ENCODE assay signal across 21 cellular contexts in genomic region chr3:114329823-114330222, GRCh38. TPM values are rescaled to one million over a fixed set of nuclear protein-coding genes. Genes with fewer than 3 reads are reported as not detected.
DNase-seq lines count a peak whose midpoint lies in the region; ATAC-seq and TF ChIP-seq lines count a peak whose summit lies in the region.
"Had no signal": no experiment of that assay in that cellular context is flagged by ENCODE, and none has a peak within 500 bp of the region (broad histone marks: within the 10 kb centered on the region; RNA-seq: fewer than 3 reads in every experiment).

No MANE protein-coding gene starts in this region.

- H3K4me3 Mint-ChIP-seq in activated CD8-positive, alpha-beta memory T cell treated with anti-CD3 and anti-CD28 coated beads, Interleukin-2, amount 10 ng/mL, durations not matched to agents 7 days and 5 days: no peak overlapping the region
- H3K4me3 Mint-ChIP-seq in osteocyte (ENCODE audit: unreplicated experiment): no peak overlapping the region
- H3K4me3 Mint-ChIP-seq: endodermal cell had no signal

- no peaks in the 10 kb centered on the region for H3K27me3 Mint-ChIP-seq in activated CD8-positive, alpha-beta memory T cell treated with anti-CD3 and anti-CD28 coated beads, Interleukin-2, amount 10 ng/mL, durations not matched to agents 7 days and 5 days
- no peaks in the 10 kb centered on the region for H3K27me3 Mint-ChIP-seq in osteocyte (ENCODE audit: unreplicated experiment)

- H3K27ac ChIP-seq in cingulate gyrus (ENCODE audit: low read depth, low read length): peak overlapping the region; percentile 21
- H3K27ac ChIP-seq: A549, brain microvascular endothelial cell, colonic mucosa had no signal

- TF ChIP-seq CTCF in osteocyte (IDR thresholded peaks at IDR 0.05): no peak

- no peak for ATAC-seq in activated CD8-positive, alpha-beta memory T cell treated with anti-CD3 and anti-CD28 coated beads, Interleukin-2, amount 10 ng/mL, durations not matched to agents 7 days and 5 days
- ATAC-seq in GM19463 (IDR thresholded peaks at IDR 0.05; ENCODE audit: unreplicated experiment) (peak; percentile 48), HG03280 (IDR thresholded peaks at IDR 0.05; ENCODE audit: unreplicated experiment) (peak; percentile 46)
- ATAC-seq: A549 had no signal

- CTCF ChIA-PET in activated CD8-positive, alpha-beta memory T cell treated with anti-CD3 and anti-CD28 coated beads, Interleukin-2, amount 10 ng/mL, durations not matched to agents 7 days and 5 days (lab: Charles Lee): interaction anchor here (1.0 to 1.7 kb wide), 4 partner anchors 19 to 89 kb away, joined by 3 read pairs; no protein-coding TSS in a partner anchor

- H3K27ac Mint-ChIP-seq in activated CD8-positive, alpha-beta memory T cell treated with anti-CD3 and anti-CD28 coated beads, Interleukin-2, amount 10 ng/mL, durations not matched to agents 7 days and 5 days: peak overlapping the region; percentile 57
- no peak overlapping the region for H3K27ac Mint-ChIP-seq in osteocyte (ENCODE audit: unreplicated experiment)
- H3K27ac Mint-ChIP-seq: endodermal cell had no signal

- no peaks in the 10 kb centered on the region for H3K9me3 Mint-ChIP-seq in activated CD8-positive, alpha-beta memory T cell treated with anti-CD3 and anti-CD28 coated beads, Interleukin-2, amount 10 ng/mL, durations not matched to agents 7 days and 5 days (ENCODE audit: low read depth)
- peaks cover 12% of the 10 kb centered on the region for H3K9me3 Mint-ChIP-seq in osteocyte (ENCODE audit: unreplicated experiment)
- H3K9me3 Mint-ChIP-seq: endodermal cell had no signal

- DNase-seq in activated CD8-positive, alpha-beta memory T cell treated with anti-CD3 and anti-CD28 coated beads, Interleukin-2, amount 10 ng/mL, durations not matched to agents 7 days and 5 days: no peak
- DNase-seq in activated CD8-positive, alpha-beta memory T cell treated with anti-CD3 and anti-CD28 coated beads, Interleukin-2, amount 50 U/mL, for 4 hours: no peak
- DNase-seq in osteocyte (ENCODE audit: extremely low spot score, unreplicated experiment): no peak
- DNase-seq in NCI-H748 treated with DMSO at 0.1 percent for 48 hours (lab: John Stamatoyannopoulos, UW): no peak
- no peak for DNase-seq in SKM-1 treated with dmso at 0.1 percent for 144 hours (lab: John Stamatoyannopoulos, UW; ENCODE audit: unreplicated experiment)
- DNase-seq: brain microvascular endothelial cell; Calu3; colonic mucosa; endodermal cell; HCEC 1CT; Karpas-422; kidney glomerular epithelial cell; NCI-H1048; NCI-H187 treated with DMSO at 0.1 percent for 48 hours; NCI-H774; Right ventricle myocardium superior; stimulated activated CD4-positive, alpha-beta T cell treated with anti-CD3 and anti-CD28 coated beads, Interleukin-4, amount 100 ng/mL, for 1 hour had no signal

- peaks cover 28% of the 10 kb centered on the region for H3K36me3 Mint-ChIP-seq in activated CD8-positive, alpha-beta memory T cell treated with anti-CD3 and anti-CD28 coated beads, Interleukin-2, amount 10 ng/mL, durations not matched to agents 7 days and 5 days
- peaks cover 22% of the 10 kb centered on the region for H3K36me3 Mint-ChIP-seq in osteocyte (ENCODE audit: unreplicated experiment)

- H3K4me1 Mint-ChIP-seq in activated CD8-positive, alpha-beta memory T cell treated with anti-CD3 and anti-CD28 coated beads, Interleukin-2, amount 10 ng/mL, durations not matched to agents 7 days and 5 days: peaks cover 86% of the 10 kb centered on the region
- H3K4me1 Mint-ChIP-seq in osteocyte (ENCODE audit: unreplicated experiment): no peaks in the 10 kb centered on the region

RNA-seq across cellular contexts. Expression of gene TIGIT, which starts 36.0 kb away (rescaled TPM):
- total RNA-seq in activated CD8-positive, alpha-beta memory T cell treated with anti-CD3 and anti-CD28 coated beads, Interleukin-2, amount 10 ng/mL, durations not matched to agents 7 days and 5 days: 100 to 1,000 TPM; 129 to 367 TPM
- total RNA-seq in osteocyte: not detected in 2 replicates
- total RNA-seq: Calu3, endodermal cell, Right ventricle myocardium superior had no signal

Comparison
In these comparisons a context has a peak if more than half of its experiments do, and no peak if none do; other contexts are left out.
1. RNA of gene TIGIT, which starts 36.0 kb away (total RNA-seq): 129 to 367 TPM in activated CD8-positive, alpha-beta memory T cell treated with anti-CD3 and anti-CD28 coated beads, Interleukin-2, amount 10 ng/mL, durations not matched to agents 7 days and 5 days; not detected in osteocyte; every median in the first group is over 100 times any median in the second.